1 cellular context compared by ENCODE assay signal in genomic region chr1:151512801-151513625, GRCh38.
TF ChIP-seq lines count a peak whose summit lies in the region.

No MANE protein-coding gene starts in this region.

TF ChIP-seq in A549, 52 proteins besides CTCF, POLR2A, EP300 and RAD21 (continued from another document):
- TF ChIP-seq HMGXB4 (CRISPR knock-in tag; IDR thresholded peaks at IDR 0.05; ENCODE audit: borderline replicate concordance): no peak
- TF ChIP-seq SMC3 (IDR thresholded peaks at IDR 0.05): no peak
- no peak for TF ChIP-seq CBX8 (IDR thresholded peaks at IDR 0.05)
- TF ChIP-seq RNF2 (IDR thresholded peaks at IDR 0.05; ENCODE audit: borderline replicate concordance, low read depth): no peak
- TF ChIP-seq USF2 (IDR thresholded peaks at IDR 0.05): no peak
- TF ChIP-seq ATOH8 (CRISPR knock-in tag; IDR thresholded peaks at IDR 0.05; ENCODE audit: low read depth): no peak
- TF ChIP-seq HES2 (IDR thresholded peaks at IDR 0.05): no peak
- TF ChIP-seq JUN (IDR thresholded peaks at IDR 0.05): no peak
